In the genomic region with DNA sequence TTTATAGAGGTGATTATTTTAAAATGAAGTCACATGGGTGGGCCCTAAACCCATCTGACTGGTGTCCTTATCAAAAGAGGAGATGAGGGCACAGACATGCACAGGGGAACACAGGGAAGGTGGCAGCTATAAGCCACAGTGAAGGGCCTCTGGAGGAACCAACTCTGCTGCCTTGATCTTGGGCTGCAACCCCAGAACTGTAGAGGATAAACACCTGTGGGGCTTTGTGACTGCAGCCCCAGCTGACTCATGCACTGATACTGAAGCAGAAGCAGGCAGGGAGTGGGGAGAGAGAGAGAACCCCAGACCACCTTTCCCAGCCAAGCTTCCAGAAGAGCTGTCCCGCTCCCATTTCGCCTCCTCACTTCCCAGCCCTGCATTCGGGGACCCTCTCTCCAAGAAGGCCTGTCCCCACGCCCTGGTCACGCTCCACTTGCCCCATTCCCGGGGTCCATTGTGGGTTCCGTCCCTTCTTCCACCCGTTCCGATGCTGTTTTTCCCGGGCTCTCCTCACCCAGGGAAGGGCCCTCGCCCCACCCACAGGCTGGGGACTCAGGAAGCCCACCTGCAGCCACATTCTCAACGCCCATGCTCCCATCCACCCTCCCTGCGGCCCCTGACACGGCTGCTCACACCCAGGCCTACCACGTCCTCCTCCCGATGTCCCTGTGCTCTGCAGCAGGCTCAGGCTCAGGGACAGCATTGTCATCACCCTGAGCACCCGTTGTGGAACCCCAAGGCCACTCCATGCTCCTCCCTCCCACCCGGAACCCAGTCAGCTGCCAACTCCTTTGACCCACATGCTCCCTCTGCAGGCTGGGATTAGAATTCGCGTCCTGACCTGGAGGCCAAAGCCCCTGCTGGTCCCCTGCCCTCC, we compare ENCODE assay signal across 9 cellular contexts.
DNase-seq lines count a peak whose midpoint lies in the region; ATAC-seq and TF ChIP-seq lines count a peak whose summit lies in the region.
"Had no signal": no experiment of that assay in that cellular context is flagged by ENCODE, and none has a peak within 500 bp of the region (broad histone marks: within the 10 kb centered on the region; RNA-seq: fewer than 3 reads in every experiment).

No MANE protein-coding gene starts in this region.

- H3K9me3 ChIP-seq in breast epithelium = no peaks in the 10 kb centered on the region

- no peaks in the 10 kb centered on the region for H3K36me3 Mint-ChIP-seq in activated T-cell treated with anti-CD3 and anti-CD28 coated beads, Interleukin-2, amount 50 U/mL, for 4 hours (ENCODE audit: insufficient read depth)

- H3K4me3 Mint-ChIP-seq in activated T-cell treated with anti-CD3 and anti-CD28 coated beads, Interleukin-2, amount 50 U/mL, for 4 hours = no peak overlapping the region
- H3K4me3 Mint-ChIP-seq: dendritic cell treated with granulocyte-macrophage colony-stimulating factor and Interleukin-4, amounts not matched to agents 40 ng/mL and 50 ng/mL, for 4 days had no signal

- H3K27ac ChIP-seq in breast epithelium = no peak overlapping the region

- TF ChIP-seq CTCF in breast epithelium (IDR thresholded peaks at IDR 0.05) = peak in 2 of 3 donors; percentile 38 to 61

- H3K27me3 ChIP-seq in breast epithelium = no peaks in the 10 kb centered on the region

- H3K4me3 ChIP-seq in breast epithelium = no peak overlapping the region

- no peaks in the 10 kb centered on the region for H3K36me3 ChIP-seq in breast epithelium

- intact Hi-C loops in breast epithelium (cut with DNase I; ENCODE audit: low total_unique reads) = loop anchor here (2.0 kb wide), 1 partner anchor 16 kb away; no protein-coding TSS in a partner anchor

- peak; percentile 10 for DNase-seq in activated T-cell treated with anti-CD3 and anti-CD28 coated beads, Interleukin-2, amount 50 U/mL, for 4 hours
- no peak for DNase-seq in activated T-cell treated with anti-CD3 and anti-CD28 coated beads, Interleukin-2, amount 50 U/mL, for 1 hour
- DNase-seq in NCI-H1105 treated with DMSO at 0.1 percent for 48 hours (lab: John Stamatoyannopoulos, UW) (peak; percentile 18), breast epithelium (ENCODE audit: low spot score in 2 of 2) (no peak), myocyte (ENCODE audit: low read depth) (peak; percentile 56), DMS153 (lab: John Stamatoyannopoulos, UW) (no peak)
- DNase-seq in activated CD4-positive, CD25-positive, alpha-beta regulatory T cell treated with anti-CD3 and anti-CD28 coated beads, Interleukin-2, amount 50 U/mL, for 72 hours = no peak

- no peaks in the 10 kb centered on the region for H3K9me3 Mint-ChIP-seq in activated T-cell treated with anti-CD3 and anti-CD28 coated beads, Interleukin-2, amount 50 U/mL, for 4 hours
- H3K9me3 Mint-ChIP-seq: dendritic cell treated with granulocyte-macrophage colony-stimulating factor and Interleukin-4, amounts not matched to agents 40 ng/mL and 50 ng/mL, for 4 days had no signal

- no peak for ATAC-seq in activated T-cell treated with anti-CD3 and anti-CD28 coated beads, Interleukin-2, amount 50 U/mL, for 4 hours
- ATAC-seq in HG03045 (IDR thresholded peaks at IDR 0.05; ENCODE audit: unreplicated experiment) = no peak

- H3K4me1 ChIP-seq in breast epithelium = no peaks in the 10 kb centered on the region

- H3K27me3 Mint-ChIP-seq in activated T-cell treated with anti-CD3 and anti-CD28 coated beads, Interleukin-2, amount 50 U/mL, for 4 hours (ENCODE audit: low read depth) = peaks cover 18% of the 10 kb centered on the region

- H3K4me1 Mint-ChIP-seq in activated T-cell treated with anti-CD3 and anti-CD28 coated beads, Interleukin-2, amount 50 U/mL, for 4 hours (ENCODE audit: low read depth) = no peaks in the 10 kb centered on the region

- TF ChIP-seq POLR2A in breast epithelium (IDR thresholded peaks at IDR 0.05) = no peak

Comparison
In these comparisons a context has a peak if more than half of its experiments do, and no peak if none do; other contexts are left out.
1. DNase-seq: peak in activated T-cell treated with anti-CD3 and anti-CD28 coated beads, Interleukin-2, amount 50 U/mL, for 4 hours (single experiment), NCI-H1105 treated with DMSO at 0.1 percent for 48 hours (single experiment) and myocyte (single experiment); none in activated T-cell treated with anti-CD3 and anti-CD28 coated beads, Interleukin-2, amount 50 U/mL, for 1 hour (single experiment), breast epithelium (0 of 2), activated CD4-positive, CD25-positive, alpha-beta regulatory T cell treated with anti-CD3 and anti-CD28 coated beads, Interleukin-2, amount 50 U/mL, for 72 hours (single experiment) and DMS153 (single experiment).